In genomic region chrX:131053076-131053475, GRCh38 we compare ENCODE assay signal across 28 cellular contexts. TPM values are rescaled to one million over a fixed set of nuclear protein-coding genes. Genes with fewer than 3 reads are reported as not detected.
"Had no signal": no experiment of that assay in that cellular context is flagged by ENCODE, and none has a peak within 500 bp of the region (broad histone marks: within the 10 kb centered on the region; RNA-seq: fewer than 3 reads in every experiment).

No MANE protein-coding gene starts in this region.

- H3K27ac ChIP-seq: stomach, suprapubic skin, testis, thoracic aorta, thyroid gland, tibial artery, tibial nerve, transverse colon, upper lobe of left lung, upper lobe of right lung, uterus, vagina had no signal

- FAIRE-seq: urothelium cell line had no signal

- H3K36me3 ChIP-seq: stomach, suprapubic skin, thoracic aorta, thyroid gland, tibial artery, tibial nerve, transverse colon, upper lobe of left lung, upper lobe of right lung, uterus, vagina had no signal

- H3K4me1 ChIP-seq: stomach, suprapubic skin, testis, thyroid gland, tibial artery, tibial nerve, upper lobe of right lung, uterus, vagina had no signal

- H3K27me3 ChIP-seq: testis, thyroid gland, upper lobe of right lung, uterus, vagina had no signal

- DNase-seq: stimulated activated CD4-positive, alpha-beta T cell treated with anti-CD3 and anti-CD28 coated beads, Interleukin-2, amount 100 ng/mL, for 48 hours; stimulated activated CD4-positive, alpha-beta T cell treated with anti-CD3 and anti-CD28 coated beads, Interleukin-4, amount 100 ng/mL, for 1 hour; stimulated activated CD4-positive, alpha-beta T cell treated with anti-CD3 and anti-CD28 coated beads, Interleukin-4, amount 100 ng/mL, for 24 hours; stimulated activated CD4-positive, alpha-beta T cell treated with anti-CD3 and anti-CD28 coated beads, Interleukin-4, amount 100 ng/mL, for 4 hours; stimulated activated CD8-positive, alpha-beta memory T cell treated with anti-CD3 and anti-CD28 coated beads, Interleukin-4, amount 100 ng/mL, for 48 hours; stimulated activated naive B cell treated with anti-CD40 and anti-IgM and Interleukin-4, amounts not matched to agents 10 μg/mL and 1 μg/mL and 100 μg/mL, for 72 hours; stimulated activated naive CD4-positive, alpha-beta T cell treated with Interleukin-2 at 50 U/mL for 16 hours; stimulated activated naive CD8-positive, alpha-beta T cell treated with anti-CD3 and anti-CD28 coated beads, Interleukin-15, amount 100 ng/mL, for 72 hours; stimulated activated naive CD8-positive, alpha-beta T cell treated with anti-CD3 and anti-CD28 coated beads, Interleukin-15, Interleukin-2, amounts not matched to agents 100 U/mL and 50 U/mL, for 24 hours; stomach; substantia nigra; testis; thyroid gland; tibial artery; transverse colon; trophoblast cell; upper lobe of left lung; upper lobe of right lung; uterus had no signal

- ATAC-seq: stimulated activated effector memory CD8-positive, alpha-beta T cell treated with anti-CD3 and anti-CD28 coated beads, Interleukin-12 subunit alpha, Interleukin-12 subunit beta, amount 100 ng/mL, for 72 hours; stimulated activated memory B cell treated with anti-CD40 and anti-IgM and Interleukin-4, amounts not matched to agents 10 μg/mL and 1 μg/mL and 100 μg/mL, for 72 hours; stimulated activated naive B cell treated with anti-CD40 and anti-IgM and Interleukin-4, amounts not matched to agents 10 μg/mL and 1 μg/mL and 100 μg/mL, for 72 hours; stimulated activated naive CD8-positive, alpha-beta T cell treated with anti-CD3 and anti-CD28 coated beads, Interleukin-15, amount 100 ng/mL, for 72 hours; stimulated activated naive CD8-positive, alpha-beta T cell treated with anti-CD3 and anti-CD28 coated beads, Interleukin-15, Interleukin-2, amounts not matched to agents 100 U/mL and 50 U/mL, for 24 hours; upper lobe of right lung had no signal

- H3K9me3 ChIP-seq: suprapubic skin, testis, thoracic aorta, thyroid gland, tibial artery, tibial nerve, transverse colon, upper lobe of left lung, upper lobe of right lung, uterus, vagina had no signal

- H3K4me3 ChIP-seq: stomach, suprapubic skin, testis, thoracic aorta, thyroid gland, tibial artery, tibial nerve, transverse colon, upper lobe of left lung, upper lobe of right lung, uterus, vagina had no signal

RNA-seq across cellular contexts. Expression of gene ARHGAP36, which starts 5.1 kb away (rescaled TPM):
- total RNA-seq: stomach, subcutaneous adipose tissue, suprapubic skin, thoracic aorta, thyroid gland, tibial nerve, transverse colon, upper lobe of left lung, upper lobe of right lung, ureter had no signal
